In the genomic region with DNA sequence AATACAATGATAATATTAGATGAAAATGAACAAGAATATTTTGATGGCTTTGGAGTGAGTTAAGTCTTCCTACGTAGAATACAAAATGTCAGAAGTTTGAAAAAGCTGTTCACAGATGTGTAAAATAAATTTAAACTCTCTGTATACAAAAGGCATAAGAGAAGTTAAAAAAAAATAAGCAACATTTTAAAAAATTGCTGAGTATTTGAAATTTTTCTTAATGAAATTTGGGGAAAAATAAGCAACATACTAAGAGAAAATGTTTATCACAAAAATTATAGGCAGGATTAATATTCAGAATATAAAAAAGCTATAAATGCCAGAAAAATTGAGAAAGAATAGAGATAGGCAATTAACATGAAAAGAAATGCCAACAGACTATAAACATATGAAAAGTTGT, we compare ENCODE assay signal across 2 cellular contexts.
TF ChIP-seq lines count a peak whose summit lies in the region.

No MANE protein-coding gene starts in this region.

TF ChIP-seq in HepG2, 621 proteins besides CTCF, POLR2A, EP300 and RAD21:
- TF ChIP-seq NR2C2 (CRISPR knock-in tag; IDR thresholded peaks at IDR 0.05; ENCODE audit: borderline replicate concordance) (no peak), MAFK (conservative IDR thresholded peaks at IDR 0.05 in 1 of 2, IDR thresholded peaks at IDR 0.05 in 1 of 2; ENCODE audit: low read length in 2 of 2) (peak; percentile 14 to 63; a peak in 2 of 4 replicates)

TF ChIP-seq in K562, 482 proteins besides CTCF, POLR2A, EP300 and RAD21:
- TF ChIP-seq PHTF2 (CRISPR knock-in tag; IDR thresholded peaks at IDR 0.05) (no peak), BHLHE40 (IDR thresholded peaks at IDR 0.05; ENCODE audit: low read length) (no peak), HDAC6 (IDR thresholded peaks at IDR 0.05; ENCODE audit: low read depth, low read length) (no peak), FOXA3 (CRISPR knock-in tag; conservative IDR thresholded peaks at IDR 0.05 in 1 of 2, IDR thresholded peaks at IDR 0.05 in 1 of 2) (no peak), ZNF316 (IDR thresholded peaks at IDR 0.05) (peak; percentile 84), ZNF41 (CRISPR knock-in tag; conservative IDR thresholded peaks at IDR 0.05) (no peak), NR1H2 (CRISPR knock-in tag; IDR thresholded peaks at IDR 0.05) (no peak), ELK3 (CRISPR knock-in tag; IDR thresholded peaks at IDR 0.05) (no peak), HNRNPK (IDR thresholded peaks at IDR 0.05; ENCODE audit: low read depth, low read length, poor library complexity, severe bottlenecking) (no peak), KAT7 (CRISPR knock-in tag; IDR thresholded peaks at IDR 0.05; ENCODE audit: borderline replicate concordance) (no peak), MAFG (tag; conservative IDR thresholded peaks at IDR 0.05) (peak; percentile 32; the same call in 1 of the 2 replicates), NR4A1 (CRISPR knock-in tag; IDR thresholded peaks at IDR 0.05) (no peak), NR4A1 (tag; IDR thresholded peaks at IDR 0.05) (no peak), MYNN (IDR thresholded peaks at IDR 0.05) (no peak), MYNN (CRISPR knock-in tag; IDR thresholded peaks at IDR 0.05) (no peak), FOSL1 (tag; conservative IDR thresholded peaks at IDR 0.05) (no peak), ZNF324 (CRISPR knock-in tag; IDR thresholded peaks at IDR 0.05) (no peak), ZNF134 (CRISPR knock-in tag; conservative IDR thresholded peaks at IDR 0.05) (no peak), MEIS2 (IDR thresholded peaks at IDR 0.05; ENCODE audit: partially characterized antibody) (no peak), C11orf30 (IDR thresholded peaks at IDR 0.05; ENCODE audit: low read depth) (peak; percentile 53)
- TF ChIP-seq, protein P1, sequence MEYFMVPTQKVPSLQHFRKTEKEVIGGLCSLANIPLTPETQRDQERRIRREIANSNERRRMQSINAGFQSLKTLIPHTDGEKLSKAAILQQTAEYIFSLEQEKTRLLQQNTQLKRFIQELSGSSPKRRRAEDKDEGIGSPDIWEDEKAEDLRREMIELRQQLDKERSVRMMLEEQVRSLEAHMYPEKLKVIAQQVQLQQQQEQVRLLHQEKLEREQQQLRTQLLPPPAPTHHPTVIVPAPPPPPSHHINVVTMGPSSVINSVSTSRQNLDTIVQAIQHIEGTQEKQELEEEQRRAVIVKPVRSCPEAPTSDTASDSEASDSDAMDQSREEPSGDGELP (CRISPR knock-in tag; IDR thresholded peaks at IDR 0.05; ENCODE audit: borderline replicate concordance), result no peak
